29 cellular contexts compared by ENCODE assay signal in genomic region chr3:139686206-139686605, GRCh38.
"Had no signal": no experiment of that assay in that cellular context is flagged by ENCODE, and none has a peak within 500 bp of the region (broad histone marks: within the 10 kb centered on the region; RNA-seq: fewer than 3 reads in every experiment).

No MANE protein-coding gene starts in this region.

- FAIRE-seq: small intestine had no signal

- ATAC-seq: naive thymus-derived CD4-positive, alpha-beta T cell; natural killer cell; psoas muscle; right lobe of liver; stimulated activated naive CD8-positive, alpha-beta T cell treated with anti-CD3 and anti-CD28 coated beads, Interleukin-15, amount 100 ng/mL, for 72 hours; stimulated activated naive CD8-positive, alpha-beta T cell treated with anti-CD3 and anti-CD28 coated beads, Interleukin-15, Interleukin-2, amounts not matched to agents 100 U/mL and 50 U/mL, for 24 hours; upper lobe of right lung had no signal

- DNase-seq: naive thymus-derived CD4-positive, alpha-beta T cell; natural killer cell; occipital lobe; posterior cingulate gyrus; psoas muscle; right lobe of liver; sigmoid colon; small intestine; stimulated activated CD4-positive, alpha-beta T cell treated with anti-CD3 and anti-CD28 coated beads, Interleukin-15, amount 100 ng/mL, for 24 hours; stimulated activated CD4-positive, alpha-beta T cell treated with anti-CD3 and anti-CD28 coated beads, Interleukin-2, amount 100 ng/mL, for 24 hours; stimulated activated CD4-positive, alpha-beta T cell treated with anti-CD3 and anti-CD28 coated beads, Interleukin-2, amount 100 ng/mL, for 48 hours; stimulated activated CD4-positive, alpha-beta T cell treated with anti-CD3 and anti-CD28 coated beads, Interleukin-4, amount 100 ng/mL, for 24 hours; stimulated activated naive CD4-positive, alpha-beta T cell; stimulated activated naive CD8-positive, alpha-beta T cell treated with anti-CD3 and anti-CD28 coated beads, Interleukin-15, amount 100 ng/mL, for 72 hours; stimulated activated naive CD8-positive, alpha-beta T cell treated with anti-CD3 and anti-CD28 coated beads, Interleukin-15, Interleukin-2, amounts not matched to agents 100 U/mL and 50 U/mL, for 24 hours; substantia nigra; testis; tibial artery; transverse colon; upper lobe of right lung; uterus had no signal

- H3K27me3 ChIP-seq: neural progenitor cell, ovary, right lobe of liver, sigmoid colon, suprapubic skin, testis, tibial artery, transverse colon, upper lobe of right lung, uterus had no signal

- H3K27ac ChIP-seq: neural progenitor cell, ovary, parathyroid adenoma, psoas muscle, right lobe of liver, sigmoid colon, suprapubic skin, testis, tibial artery, transverse colon, upper lobe of right lung, uterus had no signal

- H3K4me1 Mint-ChIP-seq: naive thymus-derived CD4-positive, alpha-beta T cell; natural killer cell; stimulated activated effector memory CD8-positive, alpha-beta T cell treated with anti-CD3 and anti-CD28 coated beads, Interleukin-12 subunit alpha, Interleukin-12 subunit beta, amount 100 ng/mL, for 72 hours; stimulated activated naive CD8-positive, alpha-beta T cell treated with anti-CD3 and anti-CD28 coated beads, Interleukin-15, amount 100 ng/mL, for 72 hours had no signal

- H3K9me3 ChIP-seq: ovary, psoas muscle, right lobe of liver, sigmoid colon, suprapubic skin, testis, tibial artery, transverse colon, upper lobe of right lung, uterus had no signal

- H3K27ac Mint-ChIP-seq: naive thymus-derived CD4-positive, alpha-beta T cell; natural killer cell; nephron; neural progenitor cell; progenitor cell of endocrine pancreas; stimulated activated effector memory CD8-positive, alpha-beta T cell treated with anti-CD3 and anti-CD28 coated beads, Interleukin-12 subunit alpha, Interleukin-12 subunit beta, amount 100 ng/mL, for 72 hours; stimulated activated naive CD8-positive, alpha-beta T cell treated with anti-CD3 and anti-CD28 coated beads, Interleukin-15, amount 100 ng/mL, for 72 hours; type B pancreatic cell had no signal

- H3K4me3 ChIP-seq: neural progenitor cell, ovary, psoas muscle, right lobe of liver, sigmoid colon, suprapubic skin, testis, tibial artery, transverse colon, upper lobe of right lung, uterus had no signal

- H3K9me3 Mint-ChIP-seq: natural killer cell; stimulated activated effector memory CD8-positive, alpha-beta T cell treated with anti-CD3 and anti-CD28 coated beads, Interleukin-12 subunit alpha, Interleukin-12 subunit beta, amount 100 ng/mL, for 72 hours; stimulated activated naive CD8-positive, alpha-beta T cell treated with anti-CD3 and anti-CD28 coated beads, Interleukin-15, amount 100 ng/mL, for 72 hours; type B pancreatic cell had no signal

- H3K4me1 ChIP-seq: psoas muscle, right lobe of liver, sigmoid colon, suprapubic skin, testis, tibial artery, transverse colon, upper lobe of right lung, uterus had no signal

- H3K36me3 Mint-ChIP-seq: naive thymus-derived CD4-positive, alpha-beta T cell; natural killer cell; neural progenitor cell; stimulated activated effector memory CD8-positive, alpha-beta T cell treated with anti-CD3 and anti-CD28 coated beads, Interleukin-12 subunit alpha, Interleukin-12 subunit beta, amount 100 ng/mL, for 72 hours; type B pancreatic cell had no signal

- H3K4me3 Mint-ChIP-seq: naive thymus-derived CD4-positive, alpha-beta T cell; natural killer cell; nephron; neural progenitor cell; stimulated activated effector memory CD8-positive, alpha-beta T cell treated with anti-CD3 and anti-CD28 coated beads, Interleukin-12 subunit alpha, Interleukin-12 subunit beta, amount 100 ng/mL, for 72 hours; stimulated activated naive CD8-positive, alpha-beta T cell treated with anti-CD3 and anti-CD28 coated beads, Interleukin-15, amount 100 ng/mL, for 72 hours; type B pancreatic cell had no signal
